ENCODE assay signal across 19 cellular contexts in genomic region chr12:113133036-113133435, GRCh38. TPM values are rescaled to one million over a fixed set of nuclear protein-coding genes. Genes with fewer than 3 reads are reported as not detected.
DNase-seq lines count a peak whose midpoint lies in the region; ATAC-seq, FAIRE-seq and TF ChIP-seq lines count a peak whose summit lies in the region.
"Had no signal": no experiment of that assay in that cellular context is flagged by ENCODE, and none has a peak within 500 bp of the region (broad histone marks: within the 10 kb centered on the region; RNA-seq: fewer than 3 reads in every experiment).

No MANE protein-coding gene starts in this region.

- FAIRE-seq in K562 (lab: Jason Lieb, UNC), result no peak
- FAIRE-seq: GM12892, H1 had no signal

- TF ChIP-seq EP300 in K562 (IDR thresholded peaks at IDR 0.05; ENCODE audit: low read length), result no peak

- peaks cover 6% of the 10 kb centered on the region for H3K4me1 ChIP-seq in BE2C
- H3K4me1 ChIP-seq in K562 (replicated peaks in 1 of 2; ENCODE audit: control insufficient read depth in 2 of 2, insufficient read depth in 2 of 2, low read length in 2 of 2), result peaks cover 8 to 29% of the 10 kb centered on the region in 2 experiments
- peaks cover 62% of the 10 kb centered on the region for H3K4me1 ChIP-seq in parathyroid adenoma

- TF ChIP-seq POLR2A in NB4 (IDR thresholded peaks at IDR 0.05; ENCODE audit: extremely low read depth, insufficient read length), result no peak
- TF ChIP-seq POLR2A in K562 (conservative IDR thresholded peaks at IDR 0.05), result no peak

- intact Hi-C loops in K562 (cut with micrococcal nuclease), result no loop called here

- BruUV-seq in K562 (replicated peaks; lab: Mats Ljungman, UMichigan), result no TSS peak

- no peaks in the 10 kb centered on the region; the same call in 1 of the 2 replicates for H3K27me3 ChIP-seq in BE2C
- H3K27me3 ChIP-seq in K562 (ENCODE audit: control insufficient read depth in 2 of 2, insufficient read depth in 2 of 2, low read length in 2 of 2), result peaks cover 0 to 5% of the 10 kb centered on the region in 2 experiments; a peak in 1 of 5 replicates
- H3K27me3 ChIP-seq in parathyroid adenoma (ENCODE audit: control insufficient read depth, insufficient read depth, low read length), result no peaks in the 10 kb centered on the region

- H3K9ac ChIP-seq in K562 (ENCODE audit: insufficient read depth in 1 of 2, low read depth in 2 of 2, low read length in 2 of 2) (no peak overlapping the region), parathyroid adenoma (no peak overlapping the region)

- DNase-seq in BE2C (peak; percentile 33), NB4 (ENCODE audit: low read depth) (peak; percentile 53), K562 (ENCODE audit: extremely low read depth in 1 of 4, low spot score in 3 of 4) (no peak), AG20443 (ENCODE audit: low spot score) (no peak), SW480 (ENCODE audit: low spot score) (no peak)
- DNase-seq: DMS79, GDM1, KG1, NCI-H1105, NCI-H1694 treated with DMSO at 0.1 percent for 48 hours, NCI-H345, T-helper 1 cell had no signal

- H3K9me3 ChIP-seq in BE2C (no peaks in the 10 kb centered on the region), K562 (replicated peaks; ENCODE audit: control insufficient read depth, insufficient read depth, low read depth, low read length) (no peaks in the 10 kb centered on the region), parathyroid adenoma (ENCODE audit: control insufficient read depth, low read length) (no peaks in the 10 kb centered on the region)

- TF ChIP-seq CTCF in BE2C (IDR thresholded peaks at IDR 0.05; ENCODE audit: low read depth, low read length) (no peak), NB4 (IDR thresholded peaks at IDR 0.05; ENCODE audit: low read depth, low read length) (no peak), K562 (IDR thresholded peaks at IDR 0.05 in 2 of 3, conservative IDR thresholded peaks at IDR 0.05 in 1 of 3; ENCODE audit: insufficient read depth in 2 of 3, low read depth in 1 of 3, low read length in 3 of 3) (no peak), parathyroid adenoma (IDR thresholded peaks at IDR 0.05) (no peak)

- H3K4me2 ChIP-seq in K562 (ENCODE audit: insufficient read depth, low read length) (no peak overlapping the region), parathyroid adenoma (ENCODE audit: low read length) (peak overlapping the region; percentile 83)

- in situ Hi-C loops in K562 (cut with MboI), result no loop called here

- H3K36me3 ChIP-seq in BE2C, result no peaks in the 10 kb centered on the region
- no peaks in the 10 kb centered on the region for H3K36me3 ChIP-seq in K562 (ENCODE audit: control insufficient read depth, insufficient read depth, low read length)
- H3K36me3 ChIP-seq in parathyroid adenoma (ENCODE audit: control insufficient read depth, insufficient read depth, low read length), result no peaks in the 10 kb centered on the region

- H3K79me2 ChIP-seq in K562 (ENCODE audit: control insufficient read depth, insufficient read depth, low read length) (no peaks in the 10 kb centered on the region), parathyroid adenoma (peaks cover 58% of the 10 kb centered on the region)

- ATAC-seq in K562 (no peak), GM19455 (IDR thresholded peaks at IDR 0.05; ENCODE audit: unreplicated experiment) (no peak), GM18870 (IDR thresholded peaks at IDR 0.05; ENCODE audit: unreplicated experiment) (no peak)

- H3K4me3 ChIP-seq in BE2C (ENCODE audit: low read depth, low read length), result no peak overlapping the region
- no peak overlapping the region for H3K4me3 ChIP-seq in NB4 (ENCODE audit: low read depth, low read length)
- no peak overlapping the region for H3K4me3 ChIP-seq in K562
- peak overlapping the region; percentile 86 for H3K4me3 ChIP-seq in parathyroid adenoma (ENCODE audit: low read depth, low read length)

- H3K27ac ChIP-seq in K562 (ENCODE audit: extremely low read depth, low read depth, low read length) (no peak overlapping the region), parathyroid adenoma (peak overlapping the region; percentile 96)

- no peak for TF ChIP-seq RAD21 in K562 (CRISPR knock-in tag; conservative IDR thresholded peaks at IDR 0.05 in 1 of 2, IDR thresholded peaks at IDR 0.05 in 1 of 2)

- 3% methylated on average over 6 of the region's 6 CpGs for WGBS in K562 (ENCODE audit: insufficient coverage, low coverage, missing lambda C conversion rate)

- CTCF ChIA-PET in K562 (lab: Yijun Ruan, JAX; ENCODE audit: low intra/inter-chr PET ratio), result no interaction called here

- no peaks in the 10 kb centered on the region for H3K9me1 ChIP-seq in K562 (ENCODE audit: control insufficient read depth, insufficient read depth, low read length)

- POLR2A ChIA-PET in K562 (lab: Yijun Ruan, JAX), result interaction anchor here (0.5 to 0.6 kb wide), 2 partner anchors 162 to 312 kb away, joined by 3 read pairs; no protein-coding TSS in a partner anchor

- H2AFZ ChIP-seq in K562 (ENCODE audit: low read depth, low read length), result no peak overlapping the region
- H2AFZ ChIP-seq in parathyroid adenoma, result no peak overlapping the region

- H4K20me1 ChIP-seq in K562 (replicated peaks; ENCODE audit: control insufficient read depth, insufficient read depth, low read length), result peaks cover 10% of the 10 kb centered on the region

RNA-seq across cellular contexts. Expression of gene RASAL1, which starts 2.5 kb away (rescaled TPM):
- not detected for polyA plus RNA-seq in BE2C (2012; ENCODE audit: insufficient read depth, insufficient read length, low read depth)
- 0.30 TPM in 1 of 2 replicates, not detected in the other for total RNA-seq in K562 (2011; cell fraction: chromatin; rRNA removed; ENCODE audit: low replicate concordance)
- total RNA-seq in K562 (2011; cell fraction: nucleolus; rRNA removed), result 0.17 TPM in 1 of 2 replicates, not detected in the other
- total RNA-seq in K562 (2011; cell fraction: nucleoplasm; rRNA removed), result not detected in 2 replicates
- total RNA-seq in K562 (2014; rRNA removed) (0.08 and 0.14 TPM in 2 replicates), K562 (2014; rRNA removed; fragmentation: Illumina TruSeq; extraction: Trizol) (not detected in 2 replicates), K562 (2015; rRNA removed; fragmentation: Illumina TruSeq; extraction: Trizol) (not detected in 2 replicates), K562 (2021) (0.16 TPM in 1 of 2 replicates, not detected in the other)
- polyA plus RNA-seq in K562 (2011; rRNA removed) (0.06 TPM in 1 of 2 replicates, not detected in the other), K562 (2014; fragmentation: Illumina TruSeq; extraction: Trizol) (not detected in 2 replicates), K562 (2014; fragmentation: Nextera tagmentation; extraction: Ambion mirVana) (not detected), K562 (2014; rRNA removed) (not detected in 2 replicates)
- 0.03 TPM in 1 of 2 replicates, not detected in the other for polyA plus RNA-seq in K562 (2011; cell fraction: cytosol; rRNA removed)
- 0.07 and 0.18 TPM in 2 replicates for polyA plus RNA-seq in K562 (2011; cell fraction: nucleus; rRNA removed)
- polyA plus RNA-seq in K562 (2012), result 0.04 TPM in 1 of 2 replicates, not detected in the other
- polyA minus RNA-seq in K562 (2011; rRNA and poly(A)+ RNA removed), result not detected in 2 replicates
- polyA minus RNA-seq in K562 (2011; cell fraction: cytosol; rRNA and poly(A)+ RNA removed), result not detected in 2 replicates
- not detected in 2 replicates for polyA minus RNA-seq in K562 (2011; cell fraction: nucleus; rRNA and poly(A)+ RNA removed)
- total RNA-seq: A172, M059J had no signal

RNA-seq across cellular contexts. Expression of gene CFAP73, which starts 16.5 kb away (rescaled TPM):
- not detected for polyA plus RNA-seq in BE2C (2012; ENCODE audit: insufficient read depth, insufficient read length, low read depth)
- total RNA-seq in K562 (2011; cell fraction: chromatin; rRNA removed; ENCODE audit: low replicate concordance), result not detected in 2 replicates
- not detected in 2 replicates for total RNA-seq in K562 (2011; cell fraction: nucleolus; rRNA removed)
- not detected in 2 replicates for total RNA-seq in K562 (2011; cell fraction: nucleoplasm; rRNA removed)
- not detected in 2 replicates for total RNA-seq in K562 (2014; rRNA removed)
- total RNA-seq in K562 (2014; rRNA removed; fragmentation: Illumina TruSeq; extraction: Trizol), result not detected in 2 replicates
- not detected in 2 replicates for total RNA-seq in K562 (2015; rRNA removed; fragmentation: Illumina TruSeq; extraction: Trizol)
- total RNA-seq in K562 (2021), result not detected in 2 replicates
- not detected in 2 replicates for polyA plus RNA-seq in K562 (2011; rRNA removed)
- not detected in 2 replicates for polyA plus RNA-seq in K562 (2011; cell fraction: cytosol; rRNA removed)
- polyA plus RNA-seq in K562 (2011; cell fraction: nucleus; rRNA removed), result not detected in 2 replicates
- 0.14 and 0.17 TPM in 2 replicates for polyA plus RNA-seq in K562 (2012)
- not detected in 2 replicates for polyA plus RNA-seq in K562 (2014; fragmentation: Illumina TruSeq; extraction: Trizol)
- not detected for polyA plus RNA-seq in K562 (2014; fragmentation: Nextera tagmentation; extraction: Ambion mirVana)
- polyA plus RNA-seq in K562 (2014; rRNA removed), result not detected in 2 replicates
- polyA minus RNA-seq in K562 (2011; rRNA and poly(A)+ RNA removed), result not detected in 2 replicates
- not detected in 2 replicates for polyA minus RNA-seq in K562 (2011; cell fraction: cytosol; rRNA and poly(A)+ RNA removed)
- polyA minus RNA-seq in K562 (2011; cell fraction: nucleus; rRNA and poly(A)+ RNA removed), result not detected in 2 replicates
- total RNA-seq: M059J had no signal

RNA-seq across cellular contexts. Expression of gene DDX54, which starts 52.2 kb away (rescaled TPM):
- 132 TPM for polyA plus RNA-seq in BE2C (2012; ENCODE audit: insufficient read depth, insufficient read length, low read depth)
- 60.9 and 181 TPM in 2 replicates for total RNA-seq in K562 (2011; cell fraction: chromatin; rRNA removed; ENCODE audit: low replicate concordance)
- total RNA-seq in K562 (2011; cell fraction: nucleolus; rRNA removed), result 87.0 and 87.2 TPM in 2 replicates
- total RNA-seq in K562 (2011; cell fraction: nucleoplasm; rRNA removed), result 56.8 and 61.4 TPM in 2 replicates
- 100 and 135 TPM in 2 replicates for total RNA-seq in K562 (2014; rRNA removed)
- total RNA-seq in K562 (2014; rRNA removed; fragmentation: Illumina TruSeq; extraction: Trizol), result 23.9 and 25.8 TPM in 2 replicates
- total RNA-seq in K562 (2015; rRNA removed; fragmentation: Illumina TruSeq; extraction: Trizol), result 48.5 and 51.4 TPM in 2 replicates
- total RNA-seq in K562 (2021), result 128 and 132 TPM in 2 replicates
- 56.6 and 80.5 TPM in 2 replicates for polyA plus RNA-seq in K562 (2011; rRNA removed)
- polyA plus RNA-seq in K562 (2011; cell fraction: cytosol; rRNA removed), result 71.0 and 78.8 TPM in 2 replicates
- 76.8 and 95.6 TPM in 2 replicates for polyA plus RNA-seq in K562 (2011; cell fraction: nucleus; rRNA removed)
- polyA plus RNA-seq in K562 (2012), result 48.8 and 67.9 TPM in 2 replicates
- polyA plus RNA-seq in K562 (2014; fragmentation: Illumina TruSeq; extraction: Trizol), result 44.4 and 77.7 TPM in 2 replicates
- 1 to 10 TPM; 1.4 to 3.1 TPM for polyA plus RNA-seq in K562 (2014; fragmentation: Nextera tagmentation; extraction: Ambion mirVana)
- 74.4 and 107 TPM in 2 replicates for polyA plus RNA-seq in K562 (2014; rRNA removed)
- 47.0 and 50.2 TPM in 2 replicates for polyA minus RNA-seq in K562 (2011; rRNA and poly(A)+ RNA removed)
- 52.1 and 64.3 TPM in 2 replicates for polyA minus RNA-seq in K562 (2011; cell fraction: cytosol; rRNA and poly(A)+ RNA removed)
- 31.1 and 49.1 TPM in 2 replicates for polyA minus RNA-seq in K562 (2011; cell fraction: nucleus; rRNA and poly(A)+ RNA removed)

RNA-seq across cellular contexts. Expression of gene RITA1, which starts 52.5 kb away (rescaled TPM):
- 83.0 TPM for polyA plus RNA-seq in BE2C (2012; ENCODE audit: insufficient read depth, insufficient read length, low read depth)
- total RNA-seq in K562 (2011; cell fraction: chromatin; rRNA removed; ENCODE audit: low replicate concordance), result 9.9 and 32.6 TPM in 2 replicates
- 18.9 and 25.0 TPM in 2 replicates for total RNA-seq in K562 (2011; cell fraction: nucleolus; rRNA removed)
- 17.7 and 18.0 TPM in 2 replicates for total RNA-seq in K562 (2011; cell fraction: nucleoplasm; rRNA removed)
- total RNA-seq in K562 (2014; rRNA removed), result 40.4 and 52.0 TPM in 2 replicates
- total RNA-seq in K562 (2014; rRNA removed; fragmentation: Illumina TruSeq; extraction: Trizol), result 12.7 and 15.6 TPM in 2 replicates
- 34.3 and 36.7 TPM in 2 replicates for total RNA-seq in K562 (2015; rRNA removed; fragmentation: Illumina TruSeq; extraction: Trizol)
- total RNA-seq in K562 (2021), result 34.9 and 38.9 TPM in 2 replicates
- polyA plus RNA-seq in K562 (2011; rRNA removed), result 17.6 and 17.9 TPM in 2 replicates
- polyA plus RNA-seq in K562 (2011; cell fraction: cytosol; rRNA removed), result 23.1 and 48.6 TPM in 2 replicates
- 10.9 and 15.7 TPM in 2 replicates for polyA plus RNA-seq in K562 (2011; cell fraction: nucleus; rRNA removed)
- 23.0 and 27.5 TPM in 2 replicates for polyA plus RNA-seq in K562 (2012)
- polyA plus RNA-seq in K562 (2014; fragmentation: Illumina TruSeq; extraction: Trizol), result 18.0 and 27.7 TPM in 2 replicates
- polyA plus RNA-seq in K562 (2014; fragmentation: Nextera tagmentation; extraction: Ambion mirVana), result 1 to 10 TPM; 2.8 to 3.5 TPM
- 26.4 and 35.0 TPM in 2 replicates for polyA plus RNA-seq in K562 (2014; rRNA removed)
- 10.0 and 13.0 TPM in 2 replicates for polyA minus RNA-seq in K562 (2011; rRNA and poly(A)+ RNA removed)
- polyA minus RNA-seq in K562 (2011; cell fraction: cytosol; rRNA and poly(A)+ RNA removed), result 12.1 and 15.7 TPM in 2 replicates
- 11.0 and 11.4 TPM in 2 replicates for polyA minus RNA-seq in K562 (2011; cell fraction: nucleus; rRNA and poly(A)+ RNA removed)

Comparison
In these comparisons a context has a peak if more than half of its experiments do, and no peak if none do; other contexts are left out.
1. DNase-seq: peak in BE2C (single experiment) and NB4 (single experiment); none in K562 (0 of 4), AG20443 (single experiment) and SW480 (single experiment).